In genomic region chr6:146975093-146975492, GRCh38 we compare ENCODE assay signal across 18 cellular contexts.
A peak's percentile ranks its signal among the peaks of the same experiment; 100 is the strongest.
DNase-seq lines count a peak whose midpoint lies in the region; ATAC-seq and TF ChIP-seq lines count a peak whose summit lies in the region.
"Had no signal": no experiment of that assay in that cellular context is flagged by ENCODE, and none has a peak within 500 bp of the region (broad histone marks: within the 10 kb centered on the region; RNA-seq: fewer than 3 reads in every experiment).

No MANE protein-coding gene starts in this region.

- H3K9me3 ChIP-seq in BE2C (no peaks in the 10 kb centered on the region), uterus (no peaks in the 10 kb centered on the region)
- H3K9me3 ChIP-seq: A549; BLaER1 treated with 17β-estradiol and CSF1 and Interleukin-3, amounts not matched to agents 10 nM and 100 nM had no signal

- intact Hi-C loops in uterus (cut with DNase I; ENCODE audit: low total_unique reads): no loop called here

- peak; percentile 68 for DNase-seq in BE2C
- peak; percentile 94 for DNase-seq in NCI-H82 (lab: John Stamatoyannopoulos, UW)
- peak; percentile 96 for DNase-seq in SK-N-DZ (ENCODE audit: low spot score)
- no peak for DNase-seq in uterus
- DNase-seq in NCI-H1436 treated with DMSO at 0.1 percent for 48 hours (lab: John Stamatoyannopoulos, UW): no peak
- DNase-seq in AG08395 (ENCODE audit: low spot score): no peak
- DNase-seq: CD4-positive, alpha-beta memory T cell; CD4-positive, CD25-positive, alpha-beta regulatory T cell; CD8-positive, alpha-beta memory T cell; COR-L47; DMS 273 treated with DMSO at 0.1 percent for 48 hours; DMS153; DMS79 treated with DMSO at 0.1 percent for 48 hours; GF-D8 had no signal

- H3K36me3 ChIP-seq in BE2C (no peaks in the 10 kb centered on the region), uterus (no peaks in the 10 kb centered on the region)
- H3K36me3 ChIP-seq: BLaER1 treated with 17β-estradiol and CSF1 and Interleukin-3, amounts not matched to agents 10 nM and 100 nM had no signal

- no peaks in the 10 kb centered on the region for H3K27me3 ChIP-seq in BE2C
- no peaks in the 10 kb centered on the region for H3K27me3 ChIP-seq in uterus
- H3K27me3 ChIP-seq: BLaER1 treated with 17β-estradiol and CSF1 and Interleukin-3, amounts not matched to agents 10 nM and 100 nM had no signal

- TF ChIP-seq CTCF in BE2C (IDR thresholded peaks at IDR 0.05; ENCODE audit: low read depth, low read length) (no peak), uterus (IDR thresholded peaks at IDR 0.05) (no peak)

- H3K27ac ChIP-seq in uterus: no peak overlapping the region
- H3K27ac ChIP-seq: 22Rv1; A549; BLaER1 treated with 17β-estradiol and CSF1 and Interleukin-3, amounts not matched to agents 10 nM and 100 nM had no signal

- TF ChIP-seq POLR2A in uterus (IDR thresholded peaks at IDR 0.05): no peak

- no peak; the same call in 2 of the 3 replicates for ATAC-seq in SK-N-SH treated with all-trans-retinoic acid at 6 μM for 48 hours
- ATAC-seq: A549 had no signal

- peaks cover 31% of the 10 kb centered on the region for H3K4me1 ChIP-seq in BE2C
- H3K4me1 ChIP-seq in uterus: no peaks in the 10 kb centered on the region
- H3K4me1 ChIP-seq: A549; BLaER1 treated with 17β-estradiol and CSF1 and Interleukin-3, amounts not matched to agents 10 nM and 100 nM had no signal

- peak overlapping the region; percentile 25 for H3K4me3 ChIP-seq in BE2C (ENCODE audit: low read depth, low read length)
- H3K4me3 ChIP-seq in uterus: no peak overlapping the region
- H3K4me3 ChIP-seq: A549; BLaER1 treated with 17β-estradiol and CSF1 and Interleukin-3, amounts not matched to agents 10 nM and 100 nM had no signal

TF ChIP-seq in SK-N-SH treated with all-trans-retinoic acid at 6 μM for 48 hours, 23 proteins besides CTCF, POLR2A, EP300 and RAD21:
- TF ChIP-seq, protein P1, sequence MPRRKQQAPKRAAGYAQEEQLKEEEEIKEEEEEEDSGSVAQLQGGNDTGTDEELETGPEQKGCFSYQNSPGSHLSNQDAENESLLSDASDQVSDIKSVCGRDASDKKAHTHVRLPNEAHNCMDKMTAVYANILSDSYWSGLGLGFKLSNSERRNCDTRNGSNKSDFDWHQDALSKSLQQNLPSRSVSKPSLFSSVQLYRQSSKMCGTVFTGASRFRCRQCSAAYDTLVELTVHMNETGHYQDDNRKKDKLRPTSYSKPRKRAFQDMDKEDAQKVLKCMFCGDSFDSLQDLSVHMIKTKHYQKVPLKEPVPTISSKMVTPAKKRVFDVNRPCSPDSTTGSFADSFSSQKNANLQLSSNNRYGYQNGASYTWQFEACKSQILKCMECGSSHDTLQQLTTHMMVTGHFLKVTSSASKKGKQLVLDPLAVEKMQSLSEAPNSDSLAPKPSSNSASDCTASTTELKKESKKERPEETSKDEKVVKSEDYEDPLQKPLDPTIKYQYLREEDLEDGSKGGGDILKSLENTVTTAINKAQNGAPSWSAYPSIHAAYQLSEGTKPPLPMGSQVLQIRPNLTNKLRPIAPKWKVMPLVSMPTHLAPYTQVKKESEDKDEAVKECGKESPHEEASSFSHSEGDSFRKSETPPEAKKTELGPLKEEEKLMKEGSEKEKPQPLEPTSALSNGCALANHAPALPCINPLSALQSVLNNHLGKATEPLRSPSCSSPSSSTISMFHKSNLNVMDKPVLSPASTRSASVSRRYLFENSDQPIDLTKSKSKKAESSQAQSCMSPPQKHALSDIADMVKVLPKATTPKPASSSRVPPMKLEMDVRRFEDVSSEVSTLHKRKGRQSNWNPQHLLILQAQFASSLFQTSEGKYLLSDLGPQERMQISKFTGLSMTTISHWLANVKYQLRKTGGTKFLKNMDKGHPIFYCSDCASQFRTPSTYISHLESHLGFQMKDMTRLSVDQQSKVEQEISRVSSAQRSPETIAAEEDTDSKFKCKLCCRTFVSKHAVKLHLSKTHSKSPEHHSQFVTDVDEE (CRISPR knock-in tag; IDR thresholded peaks at IDR 0.05): no peak; the same call in 1 of the 2 replicates
- no peak for TF ChIP-seq ARNTL (CRISPR knock-in tag; IDR thresholded peaks at IDR 0.05; ENCODE audit: borderline replicate concordance, low read depth)
- no peak for TF ChIP-seq ZFP30 (CRISPR knock-in tag; IDR thresholded peaks at IDR 0.05)
- no peak for TF ChIP-seq CSDC2 (CRISPR knock-in tag; IDR thresholded peaks at IDR 0.05)
- TF ChIP-seq TCF4 (CRISPR knock-in tag; IDR thresholded peaks at IDR 0.05; ENCODE audit: borderline replicate concordance): peak; percentile 21
- no peak for TF ChIP-seq CREB5 (CRISPR knock-in tag; IDR thresholded peaks at IDR 0.05; ENCODE audit: low read depth)
- TF ChIP-seq GLIS3 (CRISPR knock-in tag; IDR thresholded peaks at IDR 0.05): no peak
- TF ChIP-seq SNAI2 (CRISPR knock-in tag; IDR thresholded peaks at IDR 0.05): no peak
- no peak for TF ChIP-seq ZC3H10 (CRISPR knock-in tag; IDR thresholded peaks at IDR 0.05)
- peak; percentile 43 for TF ChIP-seq ISL1 (CRISPR knock-in tag; IDR thresholded peaks at IDR 0.05)

Comparison
In these comparisons a context has a peak if more than half of its experiments do, and no peak if none do; other contexts are left out.
1. DNase-seq: peak in BE2C (single experiment), NCI-H82 (single experiment) and SK-N-DZ (single experiment); none in uterus (0 of 2), NCI-H1436 treated with DMSO at 0.1 percent for 48 hours (single experiment) and AG08395 (single experiment).